35 cellular contexts compared by ENCODE assay signal in genomic region chr17:9445424-9445823, GRCh38.
A peak's percentile ranks its signal among the peaks of the same experiment; 100 is the strongest.
DNase-seq lines count a peak whose midpoint lies in the region; ATAC-seq, FAIRE-seq and TF ChIP-seq lines count a peak whose summit lies in the region.
"Had no signal": no experiment of that assay in that cellular context is flagged by ENCODE, and none has a peak within 500 bp of the region (broad histone marks: within the 10 kb centered on the region; RNA-seq: fewer than 3 reads in every experiment).

No MANE protein-coding gene starts in this region.

- peak overlapping the region; percentile 33 for H3K27ac ChIP-seq in HepG2 (ENCODE audit: extremely low read length, insufficient read depth, low read length)
- H3K27ac ChIP-seq in right lobe of liver = no peak overlapping the region
- H3K27ac ChIP-seq in iPS-20b (ENCODE audit: low read length) = no peak overlapping the region
- no peak overlapping the region for H3K27ac ChIP-seq in endodermal cell (ENCODE audit: low read depth, low read length)
- H3K27ac ChIP-seq: 22Rv1; A549; BLaER1; BLaER1 treated with 17β-estradiol and CSF1 and Interleukin-3, amounts not matched to agents 10 nM and 100 nM; C4-2B had no signal

- H3K27me3 Mint-ChIP-seq in endodermal cell (ENCODE audit: insufficient read depth) (no peaks in the 10 kb centered on the region), Caco-2 (ENCODE audit: insufficient read depth, unreplicated experiment) (no peaks in the 10 kb centered on the region)
- H3K27me3 Mint-ChIP-seq: B cell; CD4-positive, alpha-beta memory T cell; CD4-positive, alpha-beta T cell; CD4-positive, CD25-positive, alpha-beta regulatory T cell; CD8-positive, alpha-beta memory T cell had no signal

- H3K9ac ChIP-seq in HepG2 (ENCODE audit: insufficient read depth, low read depth, low read length) = no peak overlapping the region
- no peak overlapping the region for H3K9ac ChIP-seq in iPS-20b (ENCODE audit: low read depth, low read length)
- no peak overlapping the region for H3K9ac ChIP-seq in endodermal cell (ENCODE audit: extremely low read depth, low read length, poor library complexity, severe bottlenecking)
- H3K9ac ChIP-seq: BLaER1; BLaER1 treated with 17β-estradiol and CSF1 and Interleukin-3, amounts not matched to agents 10 nM and 100 nM had no signal

- H3K4me1 Mint-ChIP-seq in endodermal cell (no peaks in the 10 kb centered on the region), Caco-2 (ENCODE audit: low read depth, unreplicated experiment) (no peaks in the 10 kb centered on the region)
- H3K4me1 Mint-ChIP-seq: B cell had no signal

- no peaks in the 10 kb centered on the region for H4K20me1 ChIP-seq in HepG2 (ENCODE audit: insufficient read depth, low read length)
- H4K20me1 ChIP-seq: BLaER1 had no signal

- 79% methylated on average over 7 of the region's 7 CpGs for WGBS in HepG2 (ENCODE audit: low lambda C conversion rate)
- 82% methylated on average over 7 of the region's 7 CpGs for WGBS in right lobe of liver (ENCODE audit: insufficient coverage, low coverage, low lambda C conversion rate, missing lambda C conversion rate)
- WGBS in endodermal cell (ENCODE audit: insufficient coverage in 1 of 2, insufficient read length in 1 of 2), 2 experiments = 68 to 97% methylated on average over 4 of the region's 7 CpGs

- TF ChIP-seq EP300 in HepG2 (IDR thresholded peaks at IDR 0.05; ENCODE audit: low read depth in 2 of 2, low read length in 2 of 2) (no peak), HepG2 (CRISPR knock-in tag; IDR thresholded peaks at IDR 0.05; ENCODE audit: borderline replicate concordance) (no peak)

- CTCF ChIA-PET in HepG2 (lab: Yijun Ruan, JAX; ENCODE audit: low intra/inter-chr PET ratio, low total read pairs) = no interaction called here
- CTCF ChIA-PET in Caco-2 (lab: Charles Lee) = no interaction called here

- H3K9me3 Mint-ChIP-seq in endodermal cell = peaks cover 4% of the 10 kb centered on the region
- no peaks in the 10 kb centered on the region for H3K9me3 Mint-ChIP-seq in Caco-2 (ENCODE audit: unreplicated experiment)
- H3K9me3 Mint-ChIP-seq: CD4-positive, alpha-beta memory T cell; CD4-positive, alpha-beta T cell; CD8-positive, alpha-beta memory T cell; CD8-positive, alpha-beta T cell had no signal

- BruUV-seq in HepG2 (replicated peaks; lab: Mats Ljungman, UMichigan) = no TSS peak
- BruUV-seq in Caco-2 (replicated peaks; lab: Mats Ljungman, UMichigan) = no TSS peak

- no peak for FAIRE-seq in HepG2 (lab: Jason Lieb, UNC)
- FAIRE-seq: A204.1, D721Med had no signal

- in situ Hi-C loops in HepG2 (cut with HindIII; ENCODE audit: extremely low pct_ligation_motif_present, low pct_unique_long_range_greater_than_20kb) = no loop called here

- H2AFZ ChIP-seq in HepG2 (ENCODE audit: low read length) = no peak overlapping the region

- TF ChIP-seq POLR2A in HepG2 (IDR thresholded peaks at IDR 0.05; ENCODE audit: insufficient read depth in 1 of 2, low read depth in 2 of 2, low read length in 2 of 2) (no peak), right lobe of liver (IDR thresholded peaks at IDR 0.05) (no peak)

- H3K27me3 ChIP-seq in HepG2 (ENCODE audit: control insufficient read depth in 1 of 2, insufficient read depth in 2 of 2, low read length in 2 of 2) = no peaks in the 10 kb centered on the region
- no peaks in the 10 kb centered on the region for H3K27me3 ChIP-seq in right lobe of liver
- no peaks in the 10 kb centered on the region for H3K27me3 ChIP-seq in H7 (ENCODE audit: control insufficient read depth, insufficient read depth, low read length)
- no peaks in the 10 kb centered on the region for H3K27me3 ChIP-seq in iPS-20b (ENCODE audit: insufficient read depth, low read length)
- H3K27me3 ChIP-seq in endodermal cell (ENCODE audit: control insufficient read depth, insufficient read depth, low read length, poor library complexity, severe bottlenecking) = no peaks in the 10 kb centered on the region
- H3K27me3 ChIP-seq in Caco-2 (replicated peaks; ENCODE audit: control insufficient read depth, insufficient read depth, low read length) = no peaks in the 10 kb centered on the region
- H3K27me3 ChIP-seq: BE2C; BLaER1; BLaER1 treated with 17β-estradiol and CSF1 and Interleukin-3, amounts not matched to agents 10 nM and 100 nM had no signal

- H3K4me3 Mint-ChIP-seq in endodermal cell = no peak overlapping the region
- no peak overlapping the region for H3K4me3 Mint-ChIP-seq in Caco-2 (ENCODE audit: unreplicated experiment)
- H3K4me3 Mint-ChIP-seq: B cell; CD14-positive monocyte; CD4-positive, alpha-beta memory T cell; CD4-positive, alpha-beta T cell; CD4-positive, CD25-positive, alpha-beta regulatory T cell; CD8-positive, alpha-beta memory T cell; CD8-positive, alpha-beta T cell had no signal

- ATAC-seq in HepG2 (no peak), right lobe of liver (no peak), sciatic nerve (no peak)
- ATAC-seq: A549; CD8-positive, alpha-beta T cell had no signal

- no peaks in the 10 kb centered on the region for H3K79me2 ChIP-seq in HepG2 (ENCODE audit: insufficient read depth, low read length)

- DNase-seq in HepG2 (ENCODE audit: low spot score) (no peak), right lobe of liver (no peak), H7 (peak; percentile 40), iPS-NIHi11 (ENCODE audit: low spot score) (peak; percentile 34), endodermal cell (no peak), Caco-2 (no peak), sciatic nerve (ENCODE audit: low spot score) (no peak)
- DNase-seq: 8988T; ACHN; AML-193; BE2C; Calu3; CD4-positive, alpha-beta memory T cell; CD4-positive, alpha-beta T cell; CD4-positive, CD25-positive, alpha-beta regulatory T cell; CD8-positive, alpha-beta memory T cell; CD8-positive, alpha-beta T cell; COR-L47; DMS 273 treated with DMSO at 0.1 percent for 48 hours; DMS153; DMS53; DMS79; DMS79 treated with DMSO at 0.1 percent for 48 hours; DND-41; EL had no signal

- no peak for TF ChIP-seq RAD21 in HepG2 (CRISPR knock-in tag; IDR thresholded peaks at IDR 0.05)

- 0 out of 2 replicates have a peak overlapping the region, but pooled peaks have one; percentile 28 for H3K4me2 ChIP-seq in HepG2 (ENCODE audit: low read depth, low read length)
- H3K4me2 ChIP-seq: A549; BLaER1; BLaER1 treated with 17β-estradiol and CSF1 and Interleukin-3, amounts not matched to agents 10 nM and 100 nM had no signal

- POLR2A ChIA-PET in HepG2 (lab: Yijun Ruan, JAX) = no interaction called here
- POLR2A ChIA-PET in Caco-2 (lab: Charles Lee) = no interaction called here

- intact Hi-C loops in HepG2 (cut with micrococcal nuclease; ENCODE audit: unreplicated experiment) = no loop called here
- intact Hi-C loops in right lobe of liver (cut with DNase I) = no loop called here
- intact Hi-C loops in Caco-2 (cut with micrococcal nuclease; ENCODE audit: unreplicated experiment) = no loop called here
- intact Hi-C loops in sciatic nerve (cut with DNase I) = no loop called here

- H3K36me3 Mint-ChIP-seq in endodermal cell (ENCODE audit: low read depth) (peaks cover 11% of the 10 kb centered on the region), Caco-2 (ENCODE audit: insufficient read depth, unreplicated experiment) (no peaks in the 10 kb centered on the region)

- H3K4me1 ChIP-seq in HepG2 (ENCODE audit: insufficient read depth, low read length) = peaks cover 17% of the 10 kb centered on the region
- H3K4me1 ChIP-seq in right lobe of liver = no peaks in the 10 kb centered on the region
- H3K4me1 ChIP-seq in iPS-20b (ENCODE audit: insufficient read depth, low read length) = peaks cover 9% of the 10 kb centered on the region; the same call in 1 of the 2 replicates
- H3K4me1 ChIP-seq in endodermal cell (ENCODE audit: control insufficient read depth, insufficient read depth, low read length) = no peaks in the 10 kb centered on the region
- no peaks in the 10 kb centered on the region for H3K4me1 ChIP-seq in Caco-2
- H3K4me1 ChIP-seq: A549; BE2C; BLaER1; BLaER1 treated with 17β-estradiol and CSF1 and Interleukin-3, amounts not matched to agents 10 nM and 100 nM had no signal

- TF ChIP-seq CTCF in HepG2 (CRISPR knock-in tag; IDR thresholded peaks at IDR 0.05) = no peak
- TF ChIP-seq CTCF in right lobe of liver (IDR thresholded peaks at IDR 0.05) = no peak
- no peak for TF ChIP-seq CTCF in endodermal cell (conservative IDR thresholded peaks at IDR 0.05)
- TF ChIP-seq CTCF in Caco-2 (IDR thresholded peaks at IDR 0.05; ENCODE audit: insufficient read depth in 1 of 2, low read depth in 1 of 2, low read length in 1 of 2, severe bottlenecking in 1 of 2, unreplicated experiment in 1 of 2) = no peak

- no peaks in the 10 kb centered on the region for H3K36me3 ChIP-seq in HepG2 (replicated peaks in 1 of 2; ENCODE audit: control insufficient read depth in 1 of 2, insufficient read depth in 2 of 2, low read length in 2 of 2)
- no peaks in the 10 kb centered on the region for H3K36me3 ChIP-seq in right lobe of liver
- H3K36me3 ChIP-seq in H7 (replicated peaks; ENCODE audit: control insufficient read depth, insufficient read depth, low read length) = no peaks in the 10 kb centered on the region
- no peaks in the 10 kb centered on the region for H3K36me3 ChIP-seq in iPS-20b (ENCODE audit: insufficient read depth, low read depth, low read length)
- H3K36me3 ChIP-seq in endodermal cell (ENCODE audit: control insufficient read depth, insufficient read depth, low read length) = no peaks in the 10 kb centered on the region
- H3K36me3 ChIP-seq in Caco-2 (ENCODE audit: control insufficient read depth, insufficient read depth, low read length) = no peaks in the 10 kb centered on the region
- H3K36me3 ChIP-seq: BE2C, BLaER1 had no signal

- no peak overlapping the region for H3K27ac Mint-ChIP-seq in endodermal cell
- no peak overlapping the region for H3K27ac Mint-ChIP-seq in Caco-2 (ENCODE audit: unreplicated experiment)
- H3K27ac Mint-ChIP-seq: B cell; CD4-positive, alpha-beta memory T cell; CD4-positive, alpha-beta T cell; CD4-positive, CD25-positive, alpha-beta regulatory T cell; CD8-positive, alpha-beta memory T cell; CD8-positive, alpha-beta T cell had no signal

- H3K4me3 ChIP-seq in HepG2 (replicated peaks in 1 of 3; ENCODE audit: insufficient read depth in 1 of 3, low read depth in 2 of 3, low read length in 3 of 3) = no peak overlapping the region
- H3K4me3 ChIP-seq in right lobe of liver = no peak overlapping the region
- H3K4me3 ChIP-seq in H7 (ENCODE audit: insufficient read depth, low read depth, low read length) = no peak overlapping the region
- H3K4me3 ChIP-seq in iPS-20b (ENCODE audit: low read length) = 0 out of 2 replicates have a peak overlapping the region, but pooled peaks have one; percentile 34
- H3K4me3 ChIP-seq in endodermal cell (ENCODE audit: low read length) = no peak overlapping the region
- no peak overlapping the region for H3K4me3 ChIP-seq in Caco-2 (ENCODE audit: low read depth, low read length)
- H3K4me3 ChIP-seq: A549; BLaER1; BLaER1 treated with 17β-estradiol and CSF1 and Interleukin-3, amounts not matched to agents 10 nM and 100 nM had no signal

- H3K9me3 ChIP-seq in HepG2 (ENCODE audit: low read length) (no peaks in the 10 kb centered on the region), right lobe of liver (no peaks in the 10 kb centered on the region), iPS-20b (ENCODE audit: insufficient read depth, low read depth, low read length) (no peaks in the 10 kb centered on the region), endodermal cell (ENCODE audit: control insufficient read depth, low read length) (no peaks in the 10 kb centered on the region), Caco-2 (no peaks in the 10 kb centered on the region)
- H3K9me3 ChIP-seq: A549, BE2C had no signal

TF ChIP-seq in HepG2, 621 proteins besides CTCF, POLR2A, EP300 and RAD21 (continues in another document):
- TF ChIP-seq HNRNPK (IDR thresholded peaks at IDR 0.05; ENCODE audit: low read depth, low read length, poor library complexity, severe bottlenecking) = peak; percentile 98

Comparison
In these comparisons a context has a peak if more than half of its experiments do, and no peak if none do; other contexts are left out.
1. DNase-seq: peak in H7 (single experiment) and iPS-NIHi11 (single experiment); none in HepG2 (single experiment), right lobe of liver (0 of 3), endodermal cell (single experiment), Caco-2 (0 of 2) and sciatic nerve (single experiment).